In genomic region chr3:36959821-36960220, GRCh38 we compare ENCODE assay signal across 1 cellular context.
A peak's percentile ranks its signal among the peaks of the same experiment; 100 is the strongest.
TF ChIP-seq lines count a peak whose summit lies in the region.

No MANE protein-coding gene starts in this region.

TF ChIP-seq in K562, 482 proteins besides CTCF, POLR2A, EP300 and RAD21:
- no peak for TF ChIP-seq ATF2 (CRISPR knock-in tag; IDR thresholded peaks at IDR 0.05)
- no peak for TF ChIP-seq YY1 (IDR thresholded peaks at IDR 0.05; ENCODE audit: borderline replicate concordance in 1 of 3, control insufficient read depth in 1 of 3, extremely low read depth in 1 of 3, insufficient read depth in 3 of 3, insufficient read length in 1 of 3, insufficient replicate concordance in 2 of 3, low read depth in 1 of 3, low read length in 2 of 3)
- no peak for TF ChIP-seq ZBTB49 (CRISPR knock-in tag; IDR thresholded peaks at IDR 0.05; ENCODE audit: borderline replicate concordance)
- TF ChIP-seq SNRNP70 (optimal IDR thresholded peaks at IDR 0.05; ENCODE audit: low read depth, low read length), result no peak
- TF ChIP-seq NFIC (IDR thresholded peaks at IDR 0.05), result peak; percentile 49
